In the genomic region with DNA sequence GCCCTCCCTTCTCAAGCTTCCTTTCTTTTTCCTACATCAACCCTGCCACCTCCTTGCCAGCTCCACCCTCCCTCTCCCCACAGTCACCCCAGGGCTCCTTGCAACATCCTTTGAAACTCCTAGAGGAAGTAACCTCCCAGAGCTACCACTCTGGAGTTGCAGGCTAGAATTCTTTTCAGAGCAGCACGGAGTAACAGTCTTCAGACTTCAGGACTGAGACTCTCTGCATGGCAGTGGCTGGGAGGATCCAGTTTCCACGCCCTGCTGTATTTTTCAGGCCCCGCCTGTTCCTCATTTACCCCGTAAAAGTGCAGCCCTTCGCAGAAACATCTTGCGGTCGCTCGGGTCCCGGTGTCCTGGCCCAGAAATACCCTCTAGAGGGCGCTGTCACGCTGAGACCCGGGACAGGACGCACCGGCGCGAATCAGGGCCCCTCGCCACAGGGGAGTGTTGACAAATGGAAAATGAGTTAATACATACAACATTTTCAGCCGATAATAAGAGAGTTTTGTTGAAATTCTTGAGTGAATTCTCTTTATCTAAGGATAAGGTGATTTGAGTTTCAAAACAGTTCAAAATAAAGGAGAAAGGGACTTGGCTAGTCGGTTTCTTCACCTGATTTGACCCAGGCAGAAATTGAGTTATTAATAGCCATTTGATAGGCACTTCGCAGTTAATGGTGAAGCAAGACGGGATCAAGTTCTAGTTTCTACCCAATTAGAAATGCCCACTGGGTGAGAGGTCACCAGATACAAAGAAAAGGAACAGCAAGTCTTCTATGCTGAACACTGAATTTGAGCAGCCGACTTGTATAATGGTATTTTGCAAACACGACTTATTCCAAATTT, we compare ENCODE assay signal across 1 cellular context.
TF ChIP-seq lines count a peak whose summit lies in the region.

No MANE protein-coding gene starts in this region.

TF ChIP-seq in HepG2, 621 proteins besides CTCF, POLR2A, EP300 and RAD21 (continued from another document):
- TF ChIP-seq, protein P1, sequence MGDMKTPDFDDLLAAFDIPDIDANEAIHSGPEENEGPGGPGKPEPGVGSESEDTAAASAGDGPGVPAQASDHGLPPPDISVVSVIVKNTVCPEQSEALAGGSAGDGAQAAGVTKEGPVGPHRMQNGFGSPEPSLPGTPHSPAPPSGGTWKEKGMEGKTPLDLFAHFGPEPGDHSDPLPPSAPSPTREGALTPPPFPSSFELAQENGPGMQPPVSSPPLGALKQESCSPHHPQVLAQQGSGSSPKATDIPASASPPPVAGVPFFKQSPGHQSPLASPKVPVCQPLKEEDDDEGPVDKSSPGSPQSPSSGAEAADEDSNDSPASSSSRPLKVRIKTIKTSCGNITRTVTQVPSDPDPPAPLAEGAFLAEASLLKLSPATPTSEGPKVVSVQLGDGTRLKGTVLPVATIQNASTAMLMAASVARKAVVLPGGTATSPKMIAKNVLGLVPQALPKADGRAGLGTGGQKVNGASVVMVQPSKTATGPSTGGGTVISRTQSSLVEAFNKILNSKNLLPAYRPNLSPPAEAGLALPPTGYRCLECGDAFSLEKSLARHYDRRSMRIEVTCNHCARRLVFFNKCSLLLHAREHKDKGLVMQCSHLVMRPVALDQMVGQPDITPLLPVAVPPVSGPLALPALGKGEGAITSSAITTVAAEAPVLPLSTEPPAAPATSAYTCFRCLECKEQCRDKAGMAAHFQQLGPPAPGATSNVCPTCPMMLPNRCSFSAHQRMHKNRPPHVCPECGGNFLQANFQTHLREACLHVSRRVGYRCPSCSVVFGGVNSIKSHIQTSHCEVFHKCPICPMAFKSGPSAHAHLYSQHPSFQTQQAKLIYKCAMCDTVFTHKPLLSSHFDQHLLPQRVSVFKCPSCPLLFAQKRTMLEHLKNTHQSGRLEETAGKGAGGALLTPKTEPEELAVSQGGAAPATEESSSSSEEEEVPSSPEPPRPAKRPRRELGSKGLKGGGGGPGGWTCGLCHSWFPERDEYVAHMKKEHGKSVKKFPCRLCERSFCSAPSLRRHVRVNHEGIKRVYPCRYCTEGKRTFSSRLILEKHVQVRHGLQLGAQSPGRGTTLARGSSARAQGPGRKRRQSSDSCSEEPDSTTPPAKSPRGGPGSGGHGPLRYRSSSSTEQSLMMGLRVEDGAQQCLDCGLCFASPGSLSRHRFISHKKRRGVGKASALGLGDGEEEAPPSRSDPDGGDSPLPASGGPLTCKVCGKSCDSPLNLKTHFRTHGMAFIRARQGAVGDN (CRISPR knock-in tag; IDR thresholded peaks at IDR 0.05) = peak; percentile 44; the same call in 1 of the 2 replicates
- TF ChIP-seq, protein P2, sequence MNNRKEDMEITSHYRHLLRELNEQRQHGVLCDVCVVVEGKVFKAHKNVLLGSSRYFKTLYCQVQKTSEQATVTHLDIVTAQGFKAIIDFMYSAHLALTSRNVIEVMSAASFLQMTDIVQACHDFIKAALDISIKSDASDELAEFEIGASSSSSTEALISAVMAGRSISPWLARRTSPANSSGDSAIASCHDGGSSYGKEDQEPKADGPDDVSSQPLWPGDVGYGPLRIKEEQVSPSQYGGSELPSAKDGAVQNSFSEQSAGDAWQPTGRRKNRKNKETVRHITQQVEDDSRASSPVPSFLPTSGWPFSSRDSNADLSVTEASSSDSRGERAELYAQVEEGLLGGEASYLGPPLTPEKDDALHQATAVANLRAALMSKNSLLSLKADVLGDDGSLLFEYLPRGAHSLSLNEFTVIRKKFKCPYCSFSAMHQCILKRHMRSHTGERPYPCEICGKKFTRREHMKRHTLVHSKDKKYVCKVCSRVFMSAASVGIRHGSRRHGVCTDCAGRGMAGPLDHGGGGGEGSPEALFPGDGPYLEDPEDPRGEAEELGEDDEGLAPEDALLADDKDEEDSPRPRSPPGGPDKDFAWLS (CRISPR knock-in tag; IDR thresholded peaks at IDR 0.05; ENCODE audit: borderline replicate concordance) = no peak
- TF ChIP-seq ZIK1 (CRISPR knock-in tag; IDR thresholded peaks at IDR 0.05; ENCODE audit: borderline replicate concordance, low read depth) (no peak), KLF16 (CRISPR knock-in tag; IDR thresholded peaks at IDR 0.05) (no peak), SRSF1 (optimal IDR thresholded peaks at IDR 0.05; ENCODE audit: low read depth, low read length) (no peak), MAFG (CRISPR knock-in tag; IDR thresholded peaks at IDR 0.05) (no peak), NFATC3 (CRISPR knock-in tag; IDR thresholded peaks at IDR 0.05) (no peak)
- TF ChIP-seq, protein P3, sequence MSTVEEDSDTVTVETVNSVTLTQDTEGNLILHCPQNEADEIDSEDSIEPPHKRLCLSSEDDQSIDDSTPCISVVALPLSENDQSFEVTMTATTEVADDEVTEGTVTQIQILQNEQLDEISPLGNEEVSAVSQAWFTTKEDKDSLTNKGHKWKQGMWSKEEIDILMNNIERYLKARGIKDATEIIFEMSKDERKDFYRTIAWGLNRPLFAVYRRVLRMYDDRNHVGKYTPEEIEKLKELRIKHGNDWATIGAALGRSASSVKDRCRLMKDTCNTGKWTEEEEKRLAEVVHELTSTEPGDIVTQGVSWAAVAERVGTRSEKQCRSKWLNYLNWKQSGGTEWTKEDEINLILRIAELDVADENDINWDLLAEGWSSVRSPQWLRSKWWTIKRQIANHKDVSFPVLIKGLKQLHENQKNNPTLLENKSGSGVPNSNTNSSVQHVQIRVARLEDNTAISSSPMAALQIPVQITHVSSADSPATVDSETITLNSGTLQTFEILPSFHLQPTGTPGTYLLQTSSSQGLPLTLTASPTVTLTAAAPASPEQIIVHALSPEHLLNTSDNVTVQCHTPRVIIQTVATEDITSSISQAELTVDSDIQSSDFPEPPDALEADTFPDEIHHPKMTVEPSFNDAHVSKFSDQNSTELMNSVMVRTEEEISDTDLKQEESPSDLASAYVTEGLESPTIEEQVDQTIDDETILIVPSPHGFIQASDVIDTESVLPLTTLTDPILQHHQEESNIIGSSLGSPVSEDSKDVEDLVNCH (CRISPR knock-in tag; IDR thresholded peaks at IDR 0.05) = no peak
TF ChIP-seq in HepG2: peak in this region for 58.
